17 cellular contexts compared by ENCODE assay signal in the genomic region with DNA sequence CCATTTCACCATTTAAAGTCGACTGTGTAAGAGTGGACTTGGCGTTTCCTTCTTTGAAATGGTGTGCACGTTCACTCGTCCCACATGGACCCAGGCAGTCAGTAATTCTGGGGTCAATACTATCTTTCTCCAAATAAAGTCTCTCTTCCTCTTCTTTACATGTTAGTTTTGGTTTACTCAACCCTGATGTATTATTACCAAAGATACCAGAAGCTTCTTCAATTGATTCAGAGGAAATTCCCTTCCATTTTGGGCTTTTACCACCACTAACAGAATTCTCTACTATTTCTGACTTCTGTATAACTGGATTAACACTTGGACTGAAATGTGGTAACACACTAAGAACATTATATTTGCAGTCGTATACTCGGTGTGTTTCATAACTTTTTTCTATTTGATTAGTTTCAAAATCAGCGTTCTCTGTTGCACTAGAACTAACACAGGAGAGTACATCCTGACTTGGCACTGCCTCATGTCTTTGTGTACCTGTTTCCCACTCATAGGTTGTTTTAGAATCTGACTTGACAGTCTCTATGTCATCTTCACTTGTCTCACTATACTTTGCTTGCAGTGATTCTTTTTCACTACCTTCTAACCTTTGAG.
DNase-seq lines count a peak whose midpoint lies in the region; ATAC-seq and TF ChIP-seq lines count a peak whose summit lies in the region.
"Had no signal": no experiment of that assay in that cellular context is flagged by ENCODE, and none has a peak within 500 bp of the region (broad histone marks: within the 10 kb centered on the region; RNA-seq: fewer than 3 reads in every experiment).

No MANE protein-coding gene starts in this region.

- H3K4me1 ChIP-seq in Caco-2 (no peaks in the 10 kb centered on the region), ovary (ENCODE audit: insufficient read depth) (no peaks in the 10 kb centered on the region)

- no peaks in the 10 kb centered on the region for H3K27me3 ChIP-seq in Caco-2 (replicated peaks; ENCODE audit: control insufficient read depth, insufficient read depth, low read length)
- no peaks in the 10 kb centered on the region for H3K27me3 ChIP-seq in ovary

- H3K9me3 ChIP-seq in Caco-2 (no peaks in the 10 kb centered on the region), ovary (no peaks in the 10 kb centered on the region)

- no peak for ATAC-seq in GM21786 (IDR thresholded peaks at IDR 0.05; ENCODE audit: unreplicated experiment)
- ATAC-seq: SK-N-SH treated with all-trans-retinoic acid at 6 μM for 48 hours had no signal

- no peak for TF ChIP-seq EP300 in ovary (IDR thresholded peaks at IDR 0.05)

- H3K36me3 Mint-ChIP-seq in Caco-2 (ENCODE audit: insufficient read depth, unreplicated experiment) (peaks cover 80% of the 10 kb centered on the region), neural crest cell (ENCODE audit: low read depth) (peaks cover 8% of the 10 kb centered on the region)
- peaks cover 58% of the 10 kb centered on the region for H3K36me3 Mint-ChIP-seq in activated CD4-positive, alpha-beta memory T cell treated with anti-CD3 and anti-CD28 coated beads, Interleukin-2, amount 10 ng/mL, durations not matched to agents 7 days and 5 days (ENCODE audit: low read depth)

- H3K4me1 Mint-ChIP-seq in Caco-2 (ENCODE audit: low read depth, unreplicated experiment) (no peaks in the 10 kb centered on the region), neural crest cell (no peaks in the 10 kb centered on the region)
- H3K4me1 Mint-ChIP-seq in activated CD4-positive, alpha-beta memory T cell treated with anti-CD3 and anti-CD28 coated beads, Interleukin-2, amount 10 ng/mL, durations not matched to agents 7 days and 5 days, result peaks cover 20% of the 10 kb centered on the region

- in situ Hi-C loops in GM13977 (cut with MboI; ENCODE audit: low pct_unique_long_range_greater_than_20kb, low sequenced_read_pairs, unreplicated experiment), result no loop called here

- intact Hi-C loops in Caco-2 (cut with micrococcal nuclease; ENCODE audit: unreplicated experiment), result no loop called here
- intact Hi-C loops in ovary (cut with DNase I), result no loop called here

- H3K27me3 Mint-ChIP-seq in Caco-2 (ENCODE audit: insufficient read depth, unreplicated experiment) (no peaks in the 10 kb centered on the region), neural crest cell (ENCODE audit: low read depth) (no peaks in the 10 kb centered on the region)
- no peaks in the 10 kb centered on the region for H3K27me3 Mint-ChIP-seq in activated CD4-positive, alpha-beta memory T cell treated with anti-CD3 and anti-CD28 coated beads, Interleukin-2, amount 10 ng/mL, durations not matched to agents 7 days and 5 days

- POLR2A ChIA-PET in Caco-2 (lab: Charles Lee), result no interaction called here
- POLR2A ChIA-PET in activated CD4-positive, alpha-beta memory T cell treated with anti-CD3 and anti-CD28 coated beads, Interleukin-2, amount 10 ng/mL, durations not matched to agents 7 days and 5 days (lab: Charles Lee), result no interaction called here

- CTCF ChIA-PET in Caco-2 (lab: Charles Lee), result no interaction called here
- CTCF ChIA-PET in activated CD4-positive, alpha-beta memory T cell treated with anti-CD3 and anti-CD28 coated beads, Interleukin-2, amount 10 ng/mL, durations not matched to agents 7 days and 5 days (lab: Charles Lee), result no interaction called here

- 91 to 94% (median 94%) methylated on average over 7 of the region's 7 CpGs for WGBS in ovary, 3 donors

- TF ChIP-seq POLR2A in ovary (IDR thresholded peaks at IDR 0.05), result no peak

- TF ChIP-seq CTCF in Caco-2 (IDR thresholded peaks at IDR 0.05; ENCODE audit: insufficient read depth in 1 of 2, low read depth in 1 of 2, low read length in 1 of 2, severe bottlenecking in 1 of 2, unreplicated experiment in 1 of 2), result no peak
- TF ChIP-seq CTCF in GM13977 (IDR thresholded peaks at IDR 0.05; ENCODE audit: extremely low read depth, insufficient read depth, missing control alignments), result no peak
- TF ChIP-seq CTCF in neural crest cell (conservative IDR thresholded peaks at IDR 0.05), result no peak
- TF ChIP-seq CTCF in ovary (IDR thresholded peaks at IDR 0.05), result no peak

- H3K4me3 ChIP-seq in Caco-2 (ENCODE audit: low read depth, low read length) (no peak overlapping the region), ovary (no peak overlapping the region)
- H3K4me3 ChIP-seq: coronary artery, PC-9 had no signal

- BruUV-seq in Caco-2 (replicated peaks; lab: Mats Ljungman, UMichigan), result no TSS peak

- H3K27ac ChIP-seq in ovary, result no peak overlapping the region
- H3K27ac ChIP-seq: coronary artery, KMS-11, PC-9, WERI-Rb-1 had no signal

- peak overlapping the region; percentile 6 for H3K27ac Mint-ChIP-seq in Caco-2 (ENCODE audit: unreplicated experiment)
- peak overlapping the region; percentile 18 for H3K27ac Mint-ChIP-seq in activated CD4-positive, alpha-beta memory T cell treated with anti-CD3 and anti-CD28 coated beads, Interleukin-2, amount 10 ng/mL, durations not matched to agents 7 days and 5 days
- H3K27ac Mint-ChIP-seq in neural crest cell (ENCODE audit: unreplicated experiment), result peak overlapping the region; percentile 27

- H3K9me3 Mint-ChIP-seq in Caco-2 (ENCODE audit: unreplicated experiment) (no peaks in the 10 kb centered on the region), neural crest cell (no peaks in the 10 kb centered on the region)
- H3K9me3 Mint-ChIP-seq in activated CD4-positive, alpha-beta memory T cell treated with anti-CD3 and anti-CD28 coated beads, Interleukin-2, amount 10 ng/mL, durations not matched to agents 7 days and 5 days, result no peaks in the 10 kb centered on the region

- H3K4me3 Mint-ChIP-seq in Caco-2 (ENCODE audit: unreplicated experiment), result no peak overlapping the region
- no peak overlapping the region for H3K4me3 Mint-ChIP-seq in activated CD4-positive, alpha-beta memory T cell treated with anti-CD3 and anti-CD28 coated beads, Interleukin-2, amount 10 ng/mL, durations not matched to agents 7 days and 5 days
- H3K4me3 Mint-ChIP-seq in neural crest cell, result no peak overlapping the region

- H3K36me3 ChIP-seq in Caco-2 (ENCODE audit: control insufficient read depth, insufficient read depth, low read length), result 0 out of 2 replicates have a peak, but pooled peaks cover 4% of the 10 kb centered on the region
- no peaks in the 10 kb centered on the region for H3K36me3 ChIP-seq in ovary
- H3K36me3 ChIP-seq: WERI-Rb-1 had no signal

- DNase-seq in Caco-2 (no peak), GM13977 (ENCODE audit: low spot score) (peak; percentile 21), neural crest cell (ENCODE audit: low read depth, low spot score) (no peak), NCI-H2029 treated with DMSO at 0.1 percent for 48 hours (lab: John Stamatoyannopoulos, UW) (no peak), ovary (no peak)
- DNase-seq in activated CD4-positive, alpha-beta memory T cell treated with anti-CD3 and anti-CD28 coated beads, Interleukin-2, amount 10 ng/mL, durations not matched to agents 7 days and 5 days, result no peak
- DNase-seq: DND-41, erythroblast, islet precursor cell, NCI-H146, NCI-H510A treated with DMSO at 0.1 percent for 48 hours, PC-9, WERI-Rb-1 had no signal
